In genomic region chr19:6375411-6376010, GRCh38 we compare ENCODE assay signal across 27 cellular contexts. TPM values are rescaled to one million over a fixed set of nuclear protein-coding genes. Genes with fewer than 3 reads are reported as not detected.
DNase-seq lines count a peak whose midpoint lies in the region; ATAC-seq and TF ChIP-seq lines count a peak whose summit lies in the region.
"Had no signal": no experiment of that assay in that cellular context is flagged by ENCODE, and none has a peak within 500 bp of the region (broad histone marks: within the 10 kb centered on the region; RNA-seq: fewer than 3 reads in every experiment).

Gene PSPN, minus strand, starts transcription at chr19:6375933. Its CDS starts 84 bp downstream, at chr19:6375849.

- no peaks in the 10 kb centered on the region for H3K9me3 ChIP-seq in CD4-positive, CD25-positive, alpha-beta regulatory T cell (ENCODE audit: control insufficient read depth in 2 of 2, low read length in 2 of 2)
- H3K9me3 ChIP-seq in NT2/D1 (ENCODE audit: insufficient read depth, low read length) (peaks cover 7% of the 10 kb centered on the region; the same call in 1 of the 2 replicates), esophagus muscularis mucosa (no peaks in the 10 kb centered on the region), neuronal stem cell (replicated peaks in 1 of 2; ENCODE audit: control insufficient read depth in 2 of 2, insufficient read depth in 1 of 2, low read depth in 1 of 2, low read length in 2 of 2) (peaks cover 9 to 10% of the 10 kb centered on the region in 2 donors), upper lobe of right lung (no peaks in the 10 kb centered on the region)
- H3K9me3 ChIP-seq: A549, mucosa of descending colon had no signal

- WGBS in esophagus muscularis mucosa: 71% methylated on average over 4 of the region's 25 CpGs
- WGBS in neuronal stem cell (ENCODE audit: extremely low coverage in 2 of 2, insufficient read length in 2 of 2, insufficient replicate concordance in 1 of 2), 2 donors: no CpG with 5 or more reads among the region's 25 CpGs

- peak within 1 kb of the TSS in 1 of 4 donors; percentile 54 for H3K4me3 Mint-ChIP-seq in CD4-positive, CD25-positive, alpha-beta regulatory T cell
- H3K4me3 Mint-ChIP-seq: activated B cell treated with CpG ODN at 0.5 μM for 24 hours; activated CD4-positive, alpha-beta memory T cell treated with anti-CD3 and anti-CD28 coated beads for 36 hours had no signal

- H2BK120ac ChIP-seq in neuronal stem cell (ENCODE audit: low read depth, low read length): no peak within 1 kb of the TSS

- H3K14ac ChIP-seq in neuronal stem cell (ENCODE audit: low read length): peak within 1 kb of the TSS; percentile 38

- peak within 1 kb of the TSS; percentile 65 for H4K8ac ChIP-seq in neuronal stem cell (ENCODE audit: low read depth, low read length)

- no peak within 1 kb of the TSS for H2BK15ac ChIP-seq in neuronal stem cell (ENCODE audit: low read length)

- no peaks in the 10 kb centered on the region for H3K27me3 ChIP-seq in CD4-positive, CD25-positive, alpha-beta regulatory T cell (ENCODE audit: control insufficient read depth, insufficient read depth, low read length)
- H3K27me3 ChIP-seq in NT2/D1 (ENCODE audit: insufficient read depth, insufficient read length): no peaks in the 10 kb centered on the region
- no peaks in the 10 kb centered on the region for H3K27me3 ChIP-seq in esophagus muscularis mucosa
- no peaks in the 10 kb centered on the region for H3K27me3 ChIP-seq in neuronal stem cell (ENCODE audit: control insufficient read depth in 3 of 3, insufficient read depth in 3 of 3, low read depth in 1 of 3, low read length in 3 of 3)
- H3K27me3 ChIP-seq in upper lobe of right lung: no peaks in the 10 kb centered on the region
- H3K27me3 ChIP-seq: BLaER1 treated with 17β-estradiol and CSF1 and Interleukin-3, amounts not matched to agents 10 nM and 100 nM; cardiac muscle cell; heart left ventricle; tibial nerve had no signal

- no peak for ATAC-seq in CD4-positive, CD25-positive, alpha-beta regulatory T cell (ENCODE audit: low read depth in 2 of 2)
- no peak for ATAC-seq in HG03095 (IDR thresholded peaks at IDR 0.05; ENCODE audit: unreplicated experiment)
- no peak for ATAC-seq in upper lobe of right lung
- ATAC-seq: A549; heart left ventricle; left lobe of liver; mucosa of descending colon; SK-N-SH treated with all-trans-retinoic acid at 6 μM for 48 hours; stimulated activated naive CD8-positive, alpha-beta T cell treated with anti-CD3 and anti-CD28 coated beads, Interleukin-15, amount 100 ng/mL, for 72 hours had no signal

- H3K9ac ChIP-seq in NT2/D1 (ENCODE audit: insufficient read length, low read depth) (peak within 1 kb of the TSS; percentile 86), neuronal stem cell (ENCODE audit: low read depth, low read length, poor library complexity) (no peak within 1 kb of the TSS)

- H3K36me3 Mint-ChIP-seq in CD4-positive, CD25-positive, alpha-beta regulatory T cell: peaks cover 7% of the 10 kb centered on the region

- H2BK12ac ChIP-seq in neuronal stem cell (ENCODE audit: low read length): no peak within 1 kb of the TSS

- H3K79me1 ChIP-seq in neuronal stem cell (ENCODE audit: low read depth, low read length): peaks cover 18% of the 10 kb centered on the region

- H4K91ac ChIP-seq in neuronal stem cell (ENCODE audit: low read depth, low read length, poor library complexity): no peak within 1 kb of the TSS

- intact Hi-C loops in esophagus muscularis mucosa (cut with DNase I): no loop called here
- intact Hi-C loops in upper lobe of right lung (cut with DNase I): no loop called here

- peak within 1 kb of the TSS; percentile 33 for H3K27ac ChIP-seq in CD4-positive, CD25-positive, alpha-beta regulatory T cell (ENCODE audit: insufficient read depth, low read length, poor library complexity, severe bottlenecking)
- peak within 1 kb of the TSS; percentile 63 to 99 (median 88) for H3K27ac ChIP-seq in esophagus muscularis mucosa (replicated peaks in 1 of 4)
- no peak within 1 kb of the TSS for H3K27ac ChIP-seq in neuronal stem cell (replicated peaks; ENCODE audit: low read length)
- no peak within 1 kb of the TSS for H3K27ac ChIP-seq in upper lobe of right lung
- H3K27ac ChIP-seq: A549 had no signal

- no peak within 1 kb of the TSS for H3K18ac ChIP-seq in neuronal stem cell (ENCODE audit: low read length)

- no peak within 1 kb of the TSS for H3K4me2 ChIP-seq in neuronal stem cell (ENCODE audit: insufficient read depth, low read length, poor library complexity, severe bottlenecking)

- no peaks in the 10 kb centered on the region for H3K9me3 Mint-ChIP-seq in CD4-positive, CD25-positive, alpha-beta regulatory T cell
- H3K9me3 Mint-ChIP-seq: activated CD4-positive, alpha-beta memory T cell treated with anti-CD3 and anti-CD28 coated beads for 36 hours; stimulated activated naive CD8-positive, alpha-beta T cell treated with anti-CD3 and anti-CD28 coated beads, Interleukin-15, amount 100 ng/mL, for 72 hours had no signal

- peaks cover 16% of the 10 kb centered on the region for H3K36me3 ChIP-seq in CD4-positive, CD25-positive, alpha-beta regulatory T cell (ENCODE audit: control insufficient read depth, insufficient read depth, low read length)
- peaks cover 51% of the 10 kb centered on the region for H3K36me3 ChIP-seq in NT2/D1 (ENCODE audit: insufficient read depth, insufficient read length, low read length)
- peaks cover 17 to 37% (median 36%) of the 10 kb centered on the region in 4 donors for H3K36me3 ChIP-seq in esophagus muscularis mucosa
- H3K36me3 ChIP-seq in neuronal stem cell (replicated peaks in 1 of 2; ENCODE audit: control insufficient read depth in 2 of 2, insufficient read depth in 2 of 2, low read length in 2 of 2): peaks cover 21 to 32% of the 10 kb centered on the region in 2 donors
- peaks cover 10% of the 10 kb centered on the region for H3K36me3 ChIP-seq in upper lobe of right lung

- no peak within 1 kb of the TSS for H2AFZ ChIP-seq in neuronal stem cell (ENCODE audit: low read length)

- no peak for DNase-seq in CD4-positive, CD25-positive, alpha-beta regulatory T cell
- DNase-seq in NT2/D1 (ENCODE audit: low read depth, low spot score) (no peak), esophagus muscularis mucosa (ENCODE audit: extremely low spot score) (no peak), neuronal stem cell (ENCODE audit: low spot score) (no peak), NCI-H1436 (lab: John Stamatoyannopoulos, UW) (no peak), NCI-H2171 treated with DMSO at 0.1 percent for 48 hours (lab: John Stamatoyannopoulos, UW) (no peak), upper lobe of right lung (no peak)
- DNase-seq: activated B cell treated with CpG ODN at 0.5 μM for 24 hours; activated CD4-positive, alpha-beta memory T cell treated with anti-CD3 and anti-CD28 coated beads for 36 hours; activated naive CD4-positive, alpha-beta T cell treated with Interleukin-2 at 50 U/mL for 16 hours; heart left ventricle; mucosa of descending colon; NCI-H1694; NCI-H2171; NCI-H526 treated with DMSO at 0.1 percent for 48 hours; RPMI8226; small intestine; stimulated activated CD4-positive, alpha-beta T cell treated with anti-CD3 and anti-CD28 coated beads, Interleukin-2, amount 100 ng/mL, for 48 hours; stimulated activated naive CD8-positive, alpha-beta T cell treated with anti-CD3 and anti-CD28 coated beads, Interleukin-15, amount 100 ng/mL, for 72 hours; T-helper 9 cell had no signal

- no peak within 1 kb of the TSS for H3K4ac ChIP-seq in neuronal stem cell (ENCODE audit: low read length)

- no peak for TF ChIP-seq POLR2A in esophagus muscularis mucosa (IDR thresholded peaks at IDR 0.05; ENCODE audit: low read depth)

- TF ChIP-seq CTCF in esophagus muscularis mucosa (IDR thresholded peaks at IDR 0.05) (no peak), upper lobe of right lung (IDR thresholded peaks at IDR 0.05) (no peak)

- TF ChIP-seq EP300 in esophagus muscularis mucosa (IDR thresholded peaks at IDR 0.05): no peak

- no peak within 1 kb of the TSS for H3K4me3 ChIP-seq in CD4-positive, CD25-positive, alpha-beta regulatory T cell (ENCODE audit: low read depth, low read length)
- H3K4me3 ChIP-seq in NT2/D1 (ENCODE audit: insufficient read length, low read depth): no peak within 1 kb of the TSS
- H3K4me3 ChIP-seq in esophagus muscularis mucosa: no peak within 1 kb of the TSS
- no peak within 1 kb of the TSS for H3K4me3 ChIP-seq in neuronal stem cell (ENCODE audit: low read length in 2 of 2)
- H3K4me3 ChIP-seq in upper lobe of right lung: no peak within 1 kb of the TSS
- H3K4me3 ChIP-seq: A549, cardiac muscle cell, heart left ventricle, mucosa of descending colon had no signal

- no peaks in the 10 kb centered on the region for H3K27me3 Mint-ChIP-seq in CD4-positive, CD25-positive, alpha-beta regulatory T cell
- H3K27me3 Mint-ChIP-seq: activated B cell treated with CpG ODN at 0.5 μM for 24 hours; activated CD4-positive, alpha-beta memory T cell treated with anti-CD3 and anti-CD28 coated beads for 36 hours; stimulated activated naive CD8-positive, alpha-beta T cell treated with anti-CD3 and anti-CD28 coated beads, Interleukin-15, amount 100 ng/mL, for 72 hours had no signal

- H3K23ac ChIP-seq in neuronal stem cell (ENCODE audit: low read depth, low read length, poor library complexity): peak within 1 kb of the TSS; percentile 55

- peaks cover 10% of the 10 kb centered on the region for H3K4me1 ChIP-seq in CD4-positive, CD25-positive, alpha-beta regulatory T cell (ENCODE audit: control insufficient read depth, insufficient read depth, low read length, poor library complexity, severe bottlenecking)
- H3K4me1 ChIP-seq in NT2/D1 (ENCODE audit: insufficient read depth, insufficient read length) (peaks cover 34% of the 10 kb centered on the region), esophagus muscularis mucosa (peaks cover 13 to 64% (median 56%) of the 10 kb centered on the region in 4 donors), neuronal stem cell (ENCODE audit: control insufficient read depth in 2 of 2, insufficient read depth in 1 of 2, low read depth in 1 of 2, low read length in 2 of 2) (peaks cover 8 to 9% of the 10 kb centered on the region in 2 donors), upper lobe of right lung (no peaks in the 10 kb centered on the region)

- no peak within 1 kb of the TSS for H2BK5ac ChIP-seq in neuronal stem cell (ENCODE audit: low read length)

- no peak within 1 kb of the TSS for H3K27ac Mint-ChIP-seq in CD4-positive, CD25-positive, alpha-beta regulatory T cell
- H3K27ac Mint-ChIP-seq: activated B cell treated with CpG ODN at 0.5 μM for 24 hours; activated CD4-positive, alpha-beta memory T cell treated with anti-CD3 and anti-CD28 coated beads for 36 hours; stimulated activated naive CD8-positive, alpha-beta T cell treated with anti-CD3 and anti-CD28 coated beads, Interleukin-15, amount 100 ng/mL, for 72 hours had no signal

- peaks cover 4 to 18% (median 9%) of the 10 kb centered on the region in 4 donors for H3K4me1 Mint-ChIP-seq in CD4-positive, CD25-positive, alpha-beta regulatory T cell

- peak within 1 kb of the TSS; percentile 81 for H2AK5ac ChIP-seq in neuronal stem cell (ENCODE audit: low read depth, low read length)

RNA-seq across cellular contexts. Expression of gene PSPN, which starts in this region (rescaled TPM):
- total RNA-seq in CD4-positive, CD25-positive, alpha-beta regulatory T cell: 1.0 TPM
- under 1 TPM; 0.41 to 0.90 (median 0.65) TPM for polyA plus RNA-seq in CD4-positive, CD25-positive, alpha-beta regulatory T cell
- 1 to 10 TPM; 1.3 to 3.7 (median 2.4) TPM for total RNA-seq in esophagus muscularis mucosa
- polyA plus RNA-seq in neuronal stem cell (2013, experiment 1 of 2): 1.7 TPM
- polyA plus RNA-seq in neuronal stem cell (2013, experiment 2 of 2): 1.6 TPM
- 1.7 TPM for total RNA-seq in upper lobe of right lung

Comparison
In these comparisons a context has a peak if more than half of its experiments do, and no peak if none do; other contexts are left out.
1. H3K27ac ChIP-seq: peak in CD4-positive, CD25-positive, alpha-beta regulatory T cell (single experiment) and esophagus muscularis mucosa (4 of 4); none in neuronal stem cell (single experiment) and upper lobe of right lung (single experiment).